Comparison of ENCODE assay signal across 1 cellular context in the genomic region with DNA sequence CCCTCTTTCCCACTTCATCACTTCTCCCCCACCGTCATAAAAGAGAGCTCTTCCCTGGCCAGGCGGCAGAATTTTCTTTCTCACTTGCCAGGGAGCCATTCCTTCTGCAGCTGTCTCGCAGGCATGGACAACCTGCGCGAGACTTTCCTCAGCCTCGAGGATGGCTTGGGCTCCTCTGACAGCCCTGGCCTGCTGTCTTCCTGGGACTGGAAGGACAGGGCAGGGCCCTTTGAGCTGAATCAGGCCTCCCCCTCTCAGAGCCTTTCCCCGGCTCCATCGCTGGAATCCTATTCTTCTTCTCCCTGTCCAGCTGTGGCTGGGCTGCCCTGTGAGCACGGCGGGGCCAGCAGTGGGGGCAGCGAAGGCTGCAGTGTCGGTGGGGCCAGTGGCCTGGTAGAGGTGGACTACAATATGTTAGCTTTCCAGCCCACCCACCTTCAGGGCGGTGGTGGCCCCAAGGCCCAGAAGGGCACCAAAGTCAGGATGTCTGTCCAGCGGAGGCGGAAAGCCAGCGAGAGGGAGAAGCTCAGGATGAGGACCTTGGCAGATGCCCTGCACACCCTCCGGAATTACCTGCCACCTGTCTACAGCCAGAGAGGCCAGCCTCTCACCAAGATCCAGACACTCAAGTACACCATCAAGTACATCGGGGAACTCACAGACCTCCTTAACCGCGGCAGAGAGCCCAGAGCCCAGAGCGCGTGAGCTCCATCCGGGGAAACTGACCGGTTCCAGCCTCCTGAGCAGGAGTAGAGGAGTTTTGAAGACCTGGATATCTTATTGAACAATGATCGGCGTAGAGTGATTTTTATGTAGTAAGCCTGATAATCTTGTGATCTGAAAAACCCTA.
TF ChIP-seq lines count a peak whose summit lies in the region.

A gene with protein sequence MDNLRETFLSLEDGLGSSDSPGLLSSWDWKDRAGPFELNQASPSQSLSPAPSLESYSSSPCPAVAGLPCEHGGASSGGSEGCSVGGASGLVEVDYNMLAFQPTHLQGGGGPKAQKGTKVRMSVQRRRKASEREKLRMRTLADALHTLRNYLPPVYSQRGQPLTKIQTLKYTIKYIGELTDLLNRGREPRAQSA (plus strand): TSS at position 65 of the 850 bp plus-strand sequence. CDS start 59 bp downstream, at position 124.

TF ChIP-seq in HepG2, 621 proteins besides CTCF, POLR2A, EP300 and RAD21 (continued from another document):
- TF ChIP-seq, protein P1, sequence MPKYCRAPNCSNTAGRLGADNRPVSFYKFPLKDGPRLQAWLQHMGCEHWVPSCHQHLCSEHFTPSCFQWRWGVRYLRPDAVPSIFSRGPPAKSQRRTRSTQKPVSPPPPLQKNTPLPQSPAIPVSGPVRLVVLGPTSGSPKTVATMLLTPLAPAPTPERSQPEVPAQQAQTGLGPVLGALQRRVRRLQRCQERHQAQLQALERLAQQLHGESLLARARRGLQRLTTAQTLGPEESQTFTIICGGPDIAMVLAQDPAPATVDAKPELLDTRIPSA (CRISPR knock-in tag; IDR thresholded peaks at IDR 0.05; ENCODE audit: borderline replicate concordance): no peak
- no peak for TF ChIP-seq ZNF3 (CRISPR knock-in tag; IDR thresholded peaks at IDR 0.05)
- TF ChIP-seq, protein P2, sequence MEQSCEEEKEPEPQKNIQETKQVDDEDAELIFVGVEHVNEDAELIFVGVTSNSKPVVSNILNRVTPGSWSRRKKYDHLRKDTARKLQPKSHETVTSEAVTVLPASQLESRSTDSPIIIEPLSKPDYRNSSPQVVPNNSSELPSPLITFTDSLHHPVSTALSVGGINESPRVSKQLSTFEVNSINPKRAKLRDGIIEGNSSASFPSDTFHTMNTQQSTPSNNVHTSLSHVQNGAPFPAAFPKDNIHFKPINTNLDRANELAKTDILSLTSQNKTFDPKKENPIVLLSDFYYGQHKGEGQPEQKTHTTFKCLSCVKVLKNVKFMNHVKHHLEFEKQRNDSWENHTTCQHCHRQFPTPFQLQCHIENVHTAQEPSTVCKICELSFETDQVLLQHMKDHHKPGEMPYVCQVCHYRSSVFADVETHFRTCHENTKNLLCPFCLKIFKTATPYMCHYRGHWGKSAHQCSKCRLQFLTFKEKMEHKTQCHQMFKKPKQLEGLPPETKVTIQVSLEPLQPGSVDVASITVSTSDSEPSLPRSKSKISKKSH (CRISPR knock-in tag; IDR thresholded peaks at IDR 0.05; ENCODE audit: borderline replicate concordance): no peak
- TF ChIP-seq, protein P3, sequence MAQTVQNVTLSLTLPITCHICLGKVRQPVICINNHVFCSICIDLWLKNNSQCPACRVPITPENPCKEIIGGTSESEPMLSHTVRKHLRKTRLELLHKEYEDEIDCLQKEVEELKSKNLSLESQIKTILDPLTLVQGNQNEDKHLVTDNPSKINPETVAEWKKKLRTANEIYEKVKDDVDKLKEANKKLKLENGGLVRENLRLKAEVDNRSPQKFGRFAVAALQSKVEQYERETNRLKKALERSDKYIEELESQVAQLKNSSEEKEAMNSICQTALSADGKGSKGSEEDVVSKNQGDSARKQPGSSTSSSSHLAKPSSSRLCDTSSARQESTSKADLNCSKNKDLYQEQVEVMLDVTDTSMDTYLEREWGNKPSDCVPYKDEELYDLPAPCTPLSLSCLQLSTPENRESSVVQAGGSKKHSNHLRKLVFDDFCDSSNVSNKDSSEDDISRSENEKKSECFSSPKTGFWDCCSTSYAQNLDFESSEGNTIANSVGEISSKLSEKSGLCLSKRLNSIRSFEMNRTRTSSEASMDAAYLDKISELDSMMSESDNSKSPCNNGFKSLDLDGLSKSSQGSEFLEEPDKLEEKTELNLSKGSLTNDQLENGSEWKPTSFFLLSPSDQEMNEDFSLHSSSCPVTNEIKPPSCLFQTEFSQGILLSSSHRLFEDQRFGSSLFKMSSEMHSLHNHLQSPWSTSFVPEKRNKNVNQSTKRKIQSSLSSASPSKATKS (CRISPR knock-in tag; IDR thresholded peaks at IDR 0.05): no peak
- TF ChIP-seq, protein P4, sequence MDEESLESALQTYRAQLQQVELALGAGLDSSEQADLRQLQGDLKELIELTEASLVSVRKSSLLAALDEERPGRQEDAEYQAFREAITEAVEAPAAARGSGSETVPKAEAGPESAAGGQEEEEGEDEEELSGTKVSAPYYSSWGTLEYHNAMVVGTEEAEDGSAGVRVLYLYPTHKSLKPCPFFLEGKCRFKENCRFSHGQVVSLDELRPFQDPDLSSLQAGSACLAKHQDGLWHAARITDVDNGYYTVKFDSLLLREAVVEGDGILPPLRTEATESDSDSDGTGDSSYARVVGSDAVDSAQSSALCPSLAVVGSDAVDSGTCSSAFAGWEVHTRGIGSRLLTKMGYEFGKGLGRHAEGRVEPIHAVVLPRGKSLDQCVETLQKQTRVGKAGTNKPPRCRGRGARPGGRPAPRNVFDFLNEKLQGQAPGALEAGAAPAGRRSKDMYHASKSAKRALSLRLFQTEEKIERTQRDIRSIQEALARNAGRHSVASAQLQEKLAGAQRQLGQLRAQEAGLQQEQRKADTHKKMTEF (CRISPR knock-in tag; IDR thresholded peaks at IDR 0.05): no peak
- TF ChIP-seq, protein P5, sequence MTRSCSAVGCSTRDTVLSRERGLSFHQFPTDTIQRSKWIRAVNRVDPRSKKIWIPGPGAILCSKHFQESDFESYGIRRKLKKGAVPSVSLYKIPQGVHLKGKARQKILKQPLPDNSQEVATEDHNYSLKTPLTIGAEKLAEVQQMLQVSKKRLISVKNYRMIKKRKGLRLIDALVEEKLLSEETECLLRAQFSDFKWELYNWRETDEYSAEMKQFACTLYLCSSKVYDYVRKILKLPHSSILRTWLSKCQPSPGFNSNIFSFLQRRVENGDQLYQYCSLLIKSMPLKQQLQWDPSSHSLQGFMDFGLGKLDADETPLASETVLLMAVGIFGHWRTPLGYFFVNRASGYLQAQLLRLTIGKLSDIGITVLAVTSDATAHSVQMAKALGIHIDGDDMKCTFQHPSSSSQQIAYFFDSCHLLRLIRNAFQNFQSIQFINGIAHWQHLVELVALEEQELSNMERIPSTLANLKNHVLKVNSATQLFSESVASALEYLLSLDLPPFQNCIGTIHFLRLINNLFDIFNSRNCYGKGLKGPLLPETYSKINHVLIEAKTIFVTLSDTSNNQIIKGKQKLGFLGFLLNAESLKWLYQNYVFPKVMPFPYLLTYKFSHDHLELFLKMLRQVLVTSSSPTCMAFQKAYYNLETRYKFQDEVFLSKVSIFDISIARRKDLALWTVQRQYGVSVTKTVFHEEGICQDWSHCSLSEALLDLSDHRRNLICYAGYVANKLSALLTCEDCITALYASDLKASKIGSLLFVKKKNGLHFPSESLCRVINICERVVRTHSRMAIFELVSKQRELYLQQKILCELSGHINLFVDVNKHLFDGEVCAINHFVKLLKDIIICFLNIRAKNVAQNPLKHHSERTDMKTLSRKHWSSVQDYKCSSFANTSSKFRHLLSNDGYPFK (CRISPR knock-in tag; IDR thresholded peaks at IDR 0.05; ENCODE audit: borderline replicate concordance): no peak
- no peak for TF ChIP-seq PRMT3 (CRISPR knock-in tag; IDR thresholded peaks at IDR 0.05; ENCODE audit: borderline replicate concordance, low read depth)
TF ChIP-seq in HepG2: peak in this region for 0.
